7 cellular contexts compared by ENCODE assay signal in the genomic region with DNA sequence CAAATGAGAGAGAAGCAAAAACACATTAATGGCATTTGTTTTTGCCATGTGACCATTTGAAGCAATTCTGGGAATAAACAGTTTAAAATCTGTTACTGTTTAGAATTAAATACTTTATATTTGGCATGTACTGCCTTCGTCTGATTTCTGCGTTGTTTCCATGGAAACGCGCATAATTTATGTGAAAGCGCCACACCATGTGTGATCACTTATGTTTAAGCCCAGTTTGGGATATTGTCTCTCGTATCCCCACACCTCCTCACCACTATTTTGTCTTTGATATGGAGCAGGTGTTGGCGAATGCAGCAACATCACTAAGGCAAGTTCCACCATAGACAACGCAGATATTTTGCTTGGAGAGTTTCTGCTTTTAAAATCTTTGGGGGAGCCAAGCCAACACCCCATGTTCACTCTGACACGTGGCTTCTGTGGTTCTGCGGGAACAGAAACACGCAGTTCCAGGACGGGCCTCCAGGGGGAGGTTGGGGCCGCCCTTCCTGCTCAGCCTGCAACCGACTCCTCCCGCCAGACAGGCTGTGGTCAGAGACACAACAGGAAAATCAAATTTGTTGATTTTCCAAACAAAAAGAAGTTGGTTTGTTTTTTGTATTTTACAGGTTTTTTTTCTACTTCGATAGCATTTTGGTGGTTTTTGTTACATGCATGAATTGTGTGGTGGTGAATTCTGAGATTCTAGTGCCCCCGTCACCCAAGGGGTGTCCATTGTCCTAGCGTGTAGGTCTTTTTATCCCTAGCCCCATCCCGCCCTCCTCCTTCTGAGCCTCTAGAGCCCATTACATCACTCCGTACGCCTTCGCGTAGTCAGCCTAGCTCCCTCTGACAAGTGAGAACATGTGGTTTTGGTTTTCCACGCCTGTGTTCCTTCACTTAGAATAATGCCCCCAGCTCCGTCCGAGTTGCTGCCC.
DNase-seq lines count a peak whose midpoint lies in the region; ATAC-seq and TF ChIP-seq lines count a peak whose summit lies in the region.

No MANE protein-coding gene starts in this region.

- no peaks in the 10 kb centered on the region for H3K4me1 ChIP-seq in right lobe of liver

- WGBS in right lobe of liver (ENCODE audit: insufficient coverage, low coverage, low lambda C conversion rate, missing lambda C conversion rate): 29% methylated on average over 26 of the region's 26 CpGs

- no peaks in the 10 kb centered on the region for H3K27me3 ChIP-seq in right lobe of liver

- DNase-seq in Daoy (ENCODE audit: low read depth) (peak; percentile 72), HuH-7 (ENCODE audit: low spot score) (peak; percentile 77), choroid plexus epithelial cell (ENCODE audit: low read depth) (peak; percentile 64), right lobe of liver (peak in 2 of 3 donors; percentile 53 to 65)
- DNase-seq in activated CD4-positive, alpha-beta T cell treated with anti-CD3 and anti-CD28 coated beads for 24 hours (ENCODE audit: low read depth in 2 of 2): peak; percentile 45 to 55
- DNase-seq in stimulated activated CD4-positive, alpha-beta T cell treated with anti-CD3 and anti-CD28 coated beads, TNF-alpha, amount 100 ng/mL, for 24 hours (ENCODE audit: low read depth in 3 of 3): peak; percentile 33 to 57 (median 42)

- no peak for TF ChIP-seq POLR2A in right lobe of liver (IDR thresholded peaks at IDR 0.05)

- H3K4me3 ChIP-seq in choroid plexus epithelial cell (ENCODE audit: low read depth, low read length) (no peak overlapping the region), right lobe of liver (no peak overlapping the region)

- peak; percentile 82 for TF ChIP-seq CTCF in choroid plexus epithelial cell (conservative IDR thresholded peaks at IDR 0.05; ENCODE audit: low read depth, low read length)
- TF ChIP-seq CTCF in right lobe of liver (IDR thresholded peaks at IDR 0.05): peak; percentile 59 to 76 (median 72)

- H3K9me3 ChIP-seq in right lobe of liver: no peaks in the 10 kb centered on the region

- intact Hi-C loops in right lobe of liver (cut with DNase I): no loop called here

- no peak overlapping the region for H3K27ac ChIP-seq in right lobe of liver

- ATAC-seq in right lobe of liver: peak; percentile 84 to 92 (median 87)
- no peak for ATAC-seq in GM18909 (IDR thresholded peaks at IDR 0.05; ENCODE audit: poor library complexity, unreplicated experiment)

- no peaks in the 10 kb centered on the region for H3K36me3 ChIP-seq in right lobe of liver
